Comparison of ENCODE assay signal across 11 cellular contexts in genomic region chr7:66055321-66055956, GRCh38. TPM values are rescaled to one million over a fixed set of nuclear protein-coding genes. Genes with fewer than 3 reads are reported as not detected.
A peak's percentile ranks its signal among the peaks of the same experiment; 100 is the strongest.
DNase-seq lines count a peak whose midpoint lies in the region; ATAC-seq and TF ChIP-seq lines count a peak whose summit lies in the region.
"Had no signal": no experiment of that assay in that cellular context is flagged by ENCODE, and none has a peak within 500 bp of the region (broad histone marks: within the 10 kb centered on the region; RNA-seq: fewer than 3 reads in every experiment).

No MANE protein-coding gene starts in this region.

- H3K36me3 Mint-ChIP-seq in HFFc6 (ENCODE audit: low read depth), result no peaks in the 10 kb centered on the region

- TF ChIP-seq CTCF in HFFc6 (IDR thresholded peaks at IDR 0.05), result no peak
- no peak for TF ChIP-seq CTCF in testis (IDR thresholded peaks at IDR 0.05)
- no peak for TF ChIP-seq CTCF in right atrium auricular region (IDR thresholded peaks at IDR 0.05)

- no peak overlapping the region for H3K4me3 Mint-ChIP-seq in HFFc6
- H3K4me3 Mint-ChIP-seq: dendritic cell treated with granulocyte-macrophage colony-stimulating factor and Interleukin-4, amounts not matched to agents 40 ng/mL and 50 ng/mL, for 4 days had no signal

- H3K36me3 ChIP-seq in testis (ENCODE audit: low read depth, missing control alignments) (no peaks in the 10 kb centered on the region), right atrium auricular region (no peaks in the 10 kb centered on the region)

- DNase-seq in activated CD4-positive, CD25-positive, alpha-beta regulatory T cell (lab: John Stamatoyannopoulos, UW), result no peak
- DNase-seq in HFFc6 (peak; percentile 60), skeletal muscle cell (ENCODE audit: low read depth) (peak; percentile 25), testis (no peak), CD1c-positive myeloid dendritic cell (ENCODE audit: extremely low spot score) (no peak), right atrium auricular region (ENCODE audit: low spot score) (no peak)
- DNase-seq: kidney glomerular epithelial cell had no signal

- peak overlapping the region; percentile 10; the same call in 1 of the 2 replicates for H3K27ac Mint-ChIP-seq in HFFc6
- H3K27ac Mint-ChIP-seq: dendritic cell treated with granulocyte-macrophage colony-stimulating factor and Interleukin-4, amounts not matched to agents 40 ng/mL and 50 ng/mL, for 4 days had no signal

- H3K27ac ChIP-seq in testis (no peak overlapping the region), right atrium auricular region (no peak overlapping the region)
- H3K27ac ChIP-seq: 22Rv1 had no signal

- peak; percentile 35 to 43 for ATAC-seq in activated CD4-positive, CD25-positive, alpha-beta regulatory T cell treated with anti-CD3 and anti-CD28 coated beads, Interleukin-2, amount 50 U/mL, for 24 hours
- peak; percentile 55 for ATAC-seq in HG03469 (IDR thresholded peaks at IDR 0.05; ENCODE audit: unreplicated experiment)

- WGBS in testis, 2 donors, result 88 to 94% methylated on average over 9 of the region's 9 CpGs

- peaks cover 41% of the 10 kb centered on the region for H3K4me1 Mint-ChIP-seq in HFFc6 (ENCODE audit: low read depth)

- H3K4me1 ChIP-seq in testis, result no peaks in the 10 kb centered on the region
- peaks cover 0 to 8% of the 10 kb centered on the region in 2 donors for H3K4me1 ChIP-seq in right atrium auricular region

- intact Hi-C loops in testis (cut with DNase I; ENCODE audit: low total_unique reads), result no loop called here

- H3K27me3 ChIP-seq in testis (no peaks in the 10 kb centered on the region), right atrium auricular region (no peaks in the 10 kb centered on the region)

- no peaks in the 10 kb centered on the region; the same call in none of the 2 replicates for H3K27me3 Mint-ChIP-seq in HFFc6 (ENCODE audit: insufficient read depth)
- H3K27me3 Mint-ChIP-seq: dendritic cell treated with granulocyte-macrophage colony-stimulating factor and Interleukin-4, amounts not matched to agents 40 ng/mL and 50 ng/mL, for 4 days had no signal

- no peaks in the 10 kb centered on the region for H3K9me3 ChIP-seq in testis
- no peaks in the 10 kb centered on the region for H3K9me3 ChIP-seq in right atrium auricular region

- no peak for TF ChIP-seq POLR2A in testis (IDR thresholded peaks at IDR 0.05)

- H3K9me3 Mint-ChIP-seq in HFFc6, result no peaks in the 10 kb centered on the region
- H3K9me3 Mint-ChIP-seq: dendritic cell treated with granulocyte-macrophage colony-stimulating factor and Interleukin-4, amounts not matched to agents 40 ng/mL and 50 ng/mL, for 4 days had no signal

- H3K4me3 ChIP-seq in skeletal muscle cell (ENCODE audit: low read depth, low read length) (no peak overlapping the region), testis (no peak overlapping the region), right atrium auricular region (no peak overlapping the region)

RNA-seq across cellular contexts. Expression of gene ASL, which starts 20.2 kb away (rescaled TPM):
- total RNA-seq in HFFc6 (2021; fragmentation: NEBNext Ultra II Directional; extraction: Animal tissue kit (Norgen Biotek cat#: 25700)), result 10 to 100 TPM; 40.5 to 47.4 (median 41.8) TPM
- 10 to 100 TPM; 12.0 to 15.9 TPM for total RNA-seq in testis
- 9.5 TPM for polyA plus RNA-seq in testis (ENCODE audit: insufficient read depth, low read depth, low replicate concordance)
- 10 to 100 TPM in 1 of 2 donors, 1 to 10 TPM in 1; 9.2 to 13.0 TPM for total RNA-seq in right atrium auricular region

RNA-seq across cellular contexts. Expression of gene CRCP, which starts 59.2 kb away (rescaled TPM):
- 10 to 100 TPM; 29.8 to 37.6 (median 33.7) TPM for total RNA-seq in HFFc6 (2021; fragmentation: NEBNext Ultra II Directional; extraction: Animal tissue kit (Norgen Biotek cat#: 25700))
- total RNA-seq in testis, result 10 to 100 TPM; 39.4 to 48.6 TPM
- 23.7 TPM for polyA plus RNA-seq in testis (ENCODE audit: insufficient read depth, low read depth, low replicate concordance)
- 10 to 100 TPM; 29.9 to 44.9 TPM for total RNA-seq in right atrium auricular region

Comparison
In these comparisons a context has a peak if more than half of its experiments do, and no peak if none do; other contexts are left out.
1. DNase-seq: peak in HFFc6 (single experiment) and skeletal muscle cell (single experiment); none in activated CD4-positive, CD25-positive, alpha-beta regulatory T cell (0 of 4), testis (single experiment), CD1c-positive myeloid dendritic cell (single experiment) and right atrium auricular region (single experiment).